Comparison of ENCODE assay signal across 28 cellular contexts in the genomic region with DNA sequence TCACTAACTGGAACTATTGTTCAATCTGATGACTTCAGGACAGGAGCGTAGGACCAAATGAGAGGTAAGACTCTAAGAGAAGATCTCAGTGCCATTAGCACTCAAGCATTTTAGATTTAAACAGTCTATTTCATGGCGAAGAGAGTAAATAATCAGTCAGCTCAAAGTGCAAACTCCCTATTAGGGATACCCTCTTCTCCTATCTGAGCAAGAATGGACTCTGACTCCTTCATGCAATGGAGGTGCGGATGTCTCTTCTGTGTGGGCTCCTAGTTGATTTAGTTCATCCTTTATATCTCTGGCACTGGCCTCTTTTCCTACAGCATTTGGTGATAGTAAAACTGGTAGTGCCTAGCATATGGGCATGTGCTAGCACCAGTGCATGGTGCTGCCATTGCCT.
"Had no signal": no experiment of that assay in that cellular context is flagged by ENCODE, and none has a peak within 500 bp of the region (broad histone marks: within the 10 kb centered on the region; RNA-seq: fewer than 3 reads in every experiment).

No MANE protein-coding gene starts in this region.

- H3K9me3 Mint-ChIP-seq: stimulated activated effector memory CD8-positive, alpha-beta T cell treated with anti-CD3 and anti-CD28 coated beads, Interleukin-12 subunit alpha, Interleukin-12 subunit beta, amount 100 ng/mL, for 72 hours; stimulated activated naive CD8-positive, alpha-beta T cell treated with anti-CD3 and anti-CD28 coated beads, Interleukin-15, Interleukin-2, amounts not matched to agents 100 ng/mL and 50 ng/mL, for 24 hours; type B pancreatic cell had no signal

- H3K27ac ChIP-seq: stomach, suprapubic skin, testis, thoracic aorta, thyroid gland, tibial artery, tibial nerve, transverse colon, upper lobe of left lung, upper lobe of right lung, uterus, vagina had no signal

- H3K4me3 ChIP-seq: stomach, suprapubic skin, testis, thoracic aorta, thyroid gland, tibial artery, tibial nerve, transverse colon, upper lobe of left lung, upper lobe of right lung, uterus, vagina had no signal

- H3K9me3 ChIP-seq: suprapubic skin, testis, thoracic aorta, thyroid gland, tibial artery, transverse colon, upper lobe of right lung, uterus, vagina had no signal

- FAIRE-seq: urothelium cell line had no signal

- H3K4me3 Mint-ChIP-seq: stimulated activated effector memory CD8-positive, alpha-beta T cell treated with anti-CD3 and anti-CD28 coated beads, Interleukin-12 subunit alpha, Interleukin-12 subunit beta, amount 100 ng/mL, for 72 hours; stimulated activated memory B cell treated with anti-CD40 and anti-IgM and Interleukin-4, amounts not matched to agents 10 μg/mL and 1 μg/mL and 100 μg/mL, for 72 hours; stimulated activated naive B cell treated with anti-CD40 and anti-IgM and Interleukin-4, amounts not matched to agents 10 μg/mL and 1 μg/mL and 100 μg/mL, for 72 hours; stimulated activated naive CD8-positive, alpha-beta T cell treated with anti-CD3 and anti-CD28 coated beads, Interleukin-15, Interleukin-2, amounts not matched to agents 100 ng/mL and 50 ng/mL, for 24 hours; type B pancreatic cell had no signal

- H3K27ac Mint-ChIP-seq: stimulated activated effector memory CD8-positive, alpha-beta T cell treated with anti-CD3 and anti-CD28 coated beads, Interleukin-12 subunit alpha, Interleukin-12 subunit beta, amount 100 ng/mL, for 72 hours; stimulated activated memory B cell treated with anti-CD40 and anti-IgM and Interleukin-4, amounts not matched to agents 10 μg/mL and 1 μg/mL and 100 μg/mL, for 72 hours; stimulated activated naive B cell treated with anti-CD40 and anti-IgM and Interleukin-4, amounts not matched to agents 10 μg/mL and 1 μg/mL and 100 μg/mL, for 72 hours; stimulated activated naive CD8-positive, alpha-beta T cell treated with anti-CD3 and anti-CD28 coated beads, Interleukin-15, Interleukin-2, amounts not matched to agents 100 ng/mL and 50 ng/mL, for 24 hours; type B pancreatic cell had no signal

- H3K36me3 ChIP-seq: stomach, suprapubic skin, thoracic aorta, thyroid gland, tibial artery, tibial nerve, transverse colon, upper lobe of left lung, upper lobe of right lung, uterus, vagina had no signal

- H3K27me3 Mint-ChIP-seq: stimulated activated memory B cell treated with anti-CD40 and anti-IgM and Interleukin-4, amounts not matched to agents 10 μg/mL and 1 μg/mL and 100 μg/mL, for 72 hours; stimulated activated naive B cell treated with anti-CD40 and anti-IgM and Interleukin-4, amounts not matched to agents 10 μg/mL and 1 μg/mL and 100 μg/mL, for 72 hours; stimulated activated naive CD8-positive, alpha-beta T cell treated with anti-CD3 and anti-CD28 coated beads, Interleukin-15, Interleukin-2, amounts not matched to agents 100 ng/mL and 50 ng/mL, for 24 hours; type B pancreatic cell had no signal

- H3K4me1 ChIP-seq: stomach, suprapubic skin, testis, thyroid gland, tibial artery, tibial nerve, transverse colon, upper lobe of left lung, upper lobe of right lung, uterus, vagina had no signal

- DNase-seq: stimulated activated CD4-positive, alpha-beta T cell treated with anti-CD3 and anti-CD28 coated beads, Interleukin-2, amount 100 ng/mL, for 48 hours; stimulated activated CD4-positive, alpha-beta T cell treated with anti-CD3 and anti-CD28 coated beads, Interleukin-4, amount 100 ng/mL, for 1 hour; stimulated activated CD4-positive, alpha-beta T cell treated with anti-CD3 and anti-CD28 coated beads, Interleukin-4, amount 100 ng/mL, for 24 hours; stimulated activated CD4-positive, alpha-beta T cell treated with anti-CD3 and anti-CD28 coated beads, Interleukin-4, amount 100 ng/mL, for 4 hours; stimulated activated CD8-positive, alpha-beta memory T cell treated with anti-CD3 and anti-CD28 coated beads, Interleukin-4, amount 100 ng/mL, for 48 hours; stimulated activated naive B cell treated with anti-CD40 and anti-IgM and Interleukin-4, amounts not matched to agents 10 μg/mL and 1 μg/mL and 100 μg/mL, for 72 hours; stimulated activated naive CD4-positive, alpha-beta T cell; stimulated activated naive CD4-positive, alpha-beta T cell treated with Interleukin-2 at 50 U/mL for 16 hours; stimulated activated naive CD8-positive, alpha-beta T cell treated with anti-CD3 and anti-CD28 coated beads, Interleukin-15, Interleukin-2, amounts not matched to agents 100 U/mL and 50 U/mL, for 24 hours; stomach; substantia nigra; testis; thyroid gland; tibial artery; transverse colon; trophoblast cell; upper lobe of left lung; upper lobe of right lung; uterus had no signal

- H3K4me1 Mint-ChIP-seq: stimulated activated effector memory CD8-positive, alpha-beta T cell treated with anti-CD3 and anti-CD28 coated beads, Interleukin-12 subunit alpha, Interleukin-12 subunit beta, amount 100 ng/mL, for 72 hours; stimulated activated memory B cell treated with anti-CD40 and anti-IgM and Interleukin-4, amounts not matched to agents 10 μg/mL and 1 μg/mL and 100 μg/mL, for 72 hours; stimulated activated naive B cell treated with anti-CD40 and anti-IgM and Interleukin-4, amounts not matched to agents 10 μg/mL and 1 μg/mL and 100 μg/mL, for 72 hours had no signal

- H3K27me3 ChIP-seq: stomach, suprapubic skin, testis, thyroid gland, tibial artery, tibial nerve, transverse colon, upper lobe of left lung, upper lobe of right lung, uterus, vagina had no signal

- ATAC-seq: stimulated activated effector memory CD8-positive, alpha-beta T cell treated with anti-CD3 and anti-CD28 coated beads, Interleukin-12 subunit alpha, Interleukin-12 subunit beta, amount 100 ng/mL, for 72 hours; stimulated activated memory B cell treated with anti-CD40 and anti-IgM and Interleukin-4, amounts not matched to agents 10 μg/mL and 1 μg/mL and 100 μg/mL, for 72 hours; stimulated activated naive B cell treated with anti-CD40 and anti-IgM and Interleukin-4, amounts not matched to agents 10 μg/mL and 1 μg/mL and 100 μg/mL, for 72 hours; stimulated activated naive CD8-positive, alpha-beta T cell treated with anti-CD3 and anti-CD28 coated beads, Interleukin-15, Interleukin-2, amounts not matched to agents 100 U/mL and 50 U/mL, for 24 hours; upper lobe of right lung had no signal
